ENCODE assay signal across 8 cellular contexts in the genomic region with DNA sequence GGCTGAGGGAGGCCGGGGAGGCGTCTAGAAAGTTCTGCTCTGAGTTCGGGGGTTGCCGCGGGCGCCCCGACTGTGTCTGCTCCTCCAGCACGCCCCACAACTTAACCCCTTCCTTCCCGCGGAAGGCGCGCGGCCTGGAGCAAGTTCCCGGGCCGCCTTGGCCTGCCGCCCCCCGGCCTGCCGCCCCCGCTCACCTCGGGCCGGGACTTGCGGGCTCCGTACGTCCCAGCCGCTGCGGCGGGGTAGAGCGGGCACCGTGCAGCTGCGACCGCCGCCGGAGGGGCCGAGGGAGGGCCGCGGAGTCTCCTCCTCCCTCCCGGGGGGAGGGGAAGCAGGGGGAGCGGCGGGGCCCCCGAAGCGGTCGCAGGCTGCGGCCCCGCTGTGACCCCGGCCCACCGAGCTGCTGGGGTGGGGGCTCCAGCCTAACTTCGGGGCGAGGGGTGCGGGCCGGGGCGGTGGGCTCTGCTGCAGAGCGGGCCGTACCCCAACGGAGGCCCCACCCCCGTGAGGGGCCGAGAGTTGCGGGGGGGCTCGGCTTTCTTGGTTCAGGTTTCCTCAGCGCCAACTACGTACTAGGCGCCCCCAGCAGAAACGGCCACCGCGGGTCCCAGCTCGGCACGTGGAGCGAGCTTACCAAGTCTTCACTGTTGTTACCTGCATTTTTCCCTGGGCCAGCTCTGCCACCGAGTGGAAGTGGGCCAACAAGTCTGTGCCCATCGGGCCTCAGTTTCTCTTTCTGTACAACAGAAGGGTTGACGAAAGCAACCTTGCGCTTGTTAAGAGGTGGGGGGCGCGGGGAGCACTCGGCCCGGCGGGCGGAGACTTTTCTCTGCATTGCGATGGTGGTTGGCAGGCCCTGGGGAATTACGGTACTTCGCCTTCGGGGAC. TPM values are rescaled to one million over a fixed set of nuclear protein-coding genes. Genes with fewer than 3 reads are reported as not detected.
DNase-seq lines count a peak whose midpoint lies in the region; ATAC-seq, FAIRE-seq and TF ChIP-seq lines count a peak whose summit lies in the region.

A gene (minus strand): TSS at position 266 of the 888 bp plus-strand sequence. CDS start 7,394 bp downstream, outside the sequence.

- peak within 1 kb of the TSS; percentile 86 for H2BK120ac ChIP-seq in H1 (replicated peaks; ENCODE audit: low read depth, low read length)

- TF ChIP-seq EP300 in H1 (IDR thresholded peaks at IDR 0.05; ENCODE audit: borderline replicate concordance in 1 of 2, low read depth in 2 of 2, low read length in 2 of 2): no peak

- no peak within 1 kb of the TSS for H2AFZ ChIP-seq in H1 (ENCODE audit: low read length)

- no peak within 1 kb of the TSS for H3K14ac ChIP-seq in H1 (ENCODE audit: insufficient read length)

- intact Hi-C loops in testis (cut with DNase I; ENCODE audit: low total_unique reads): no loop called here

- H3K4ac ChIP-seq in H1 (replicated peaks; ENCODE audit: insufficient read length, low read depth, low read length): peak within 1 kb of the TSS; percentile 94

- H4K20me1 ChIP-seq in H1 (replicated peaks in 1 of 2; ENCODE audit: control insufficient read depth in 1 of 2, insufficient read depth in 2 of 2, low read length in 2 of 2): peaks cover 0 to 23% of the 10 kb centered on the region in 2 experiments

- peak within 1 kb of the TSS; percentile 55 for H3K4me3 ChIP-seq in HL-60 (replicated peaks; ENCODE audit: insufficient read depth, low read length)
- peak within 1 kb of the TSS; percentile 47 to 78 (median 70) for H3K4me3 ChIP-seq in H1 (ENCODE audit: extremely low read depth in 1 of 4, insufficient read depth in 2 of 4, low read depth in 3 of 4, low read length in 4 of 4)
- H3K4me3 ChIP-seq in mononuclear cell (ENCODE audit: low read length): peak within 1 kb of the TSS; percentile 47
- peak within 1 kb of the TSS; percentile 72 to 84 for H3K4me3 ChIP-seq in testis

- H3K4me2 ChIP-seq in H1 (ENCODE audit: insufficient read depth in 1 of 2, low read depth in 2 of 2, low read length in 2 of 2): peak within 1 kb of the TSS; percentile 86 to 96

- peak; percentile 70 for DNase-seq in D341Med (ENCODE audit: low spot score)
- DNase-seq in HL-60 (ENCODE audit: low read depth in 1 of 2, low spot score in 1 of 2): no peak
- DNase-seq in activated CD4-positive, alpha-beta T cell treated with anti-CD3 and anti-CD28 coated beads for 48 hours: peak; percentile 60
- DNase-seq in H1 (ENCODE audit: low read depth in 1 of 2, low spot score in 2 of 2): peak in 1 of 2 experiments; percentile 77
- DNase-seq in testis: peak; percentile 31
- DNase-seq in inferior parietal cortex (ENCODE audit: extremely low spot score): no peak

- peak within 1 kb of the TSS; percentile 90; the same call in 1 of the 2 replicates for H2AK5ac ChIP-seq in H1 (ENCODE audit: low read depth, low read length)

- H3K79me2 ChIP-seq in H1 (ENCODE audit: control insufficient read depth in 1 of 2, insufficient read depth in 2 of 2, low read length in 2 of 2): peaks cover 0 to 12% of the 10 kb centered on the region in 2 experiments; a peak in 1 of 4 replicates

- H3K9me3 ChIP-seq in H1 (ENCODE audit: insufficient read depth in 2 of 2, low read depth in 1 of 2, low read length in 1 of 2) (no peaks in the 10 kb centered on the region), mononuclear cell (ENCODE audit: low read depth, low read length) (no peaks in the 10 kb centered on the region), testis (no peaks in the 10 kb centered on the region)

- H3K4me1 ChIP-seq in H1 (replicated peaks in 1 of 4; ENCODE audit: control insufficient read depth in 3 of 4, insufficient read depth in 4 of 4, low read length in 3 of 4): peaks cover 10 to 44% (median 24%) of the 10 kb centered on the region in 4 experiments
- peaks cover 88% of the 10 kb centered on the region for H3K4me1 ChIP-seq in mononuclear cell (ENCODE audit: insufficient read depth, low read length)
- peaks cover 35% of the 10 kb centered on the region for H3K4me1 ChIP-seq in testis

- H3K27me3 ChIP-seq in HL-60 (ENCODE audit: insufficient read depth, poor library complexity, severe bottlenecking) (no peaks in the 10 kb centered on the region), H1 (replicated peaks in 1 of 4; ENCODE audit: control insufficient read depth in 3 of 4, extremely low read depth in 1 of 4, insufficient read depth in 3 of 4, low read length in 3 of 4) (peaks cover 0 to 5% (median 2%) of the 10 kb centered on the region in 4 experiments; a peak in 3 of 7 replicates), mononuclear cell (ENCODE audit: insufficient read depth, low read length) (peaks cover 17% of the 10 kb centered on the region), testis (no peaks in the 10 kb centered on the region)

- no peak within 1 kb of the TSS for H3K27ac ChIP-seq in HL-60 (replicated peaks)
- H3K27ac ChIP-seq in H1 (ENCODE audit: low read depth, low read length): peak within 1 kb of the TSS; percentile 76
- H3K27ac ChIP-seq in testis: peak within 1 kb of the TSS; percentile 61 to 84

- peak; percentile 11 for ATAC-seq in GM21360 (IDR thresholded peaks at IDR 0.05; ENCODE audit: unreplicated experiment)

- H3K9ac ChIP-seq in H1 (replicated peaks in 1 of 4; ENCODE audit: extremely low read depth in 1 of 4, low read depth in 3 of 4, low read length in 3 of 4): peak within 1 kb of the TSS; percentile 50 to 77 (median 64)

- no peak for TF ChIP-seq CTCF in HL-60 (IDR thresholded peaks at IDR 0.05; ENCODE audit: insufficient read depth, low read length)
- no peak for TF ChIP-seq CTCF in H1 (IDR thresholded peaks at IDR 0.05; ENCODE audit: control extremely low read depth in 1 of 3, insufficient read depth in 1 of 3, low read depth in 1 of 3, low read length in 3 of 3)
- no peak for TF ChIP-seq CTCF in testis (IDR thresholded peaks at IDR 0.05)

- no peak for FAIRE-seq in H1 (lab: Jason Lieb, UNC)

- peak within 1 kb of the TSS; percentile 77 for H3K56ac ChIP-seq in H1 (replicated peaks; ENCODE audit: insufficient read length, low read depth, low read length)

- WGBS in H1 (ENCODE audit: extremely low coverage in 1 of 2, insufficient coverage in 1 of 2, insufficient read length in 1 of 2, insufficient replicate concordance in 2 of 2, low coverage in 1 of 2, low lambda C conversion rate in 2 of 2, missing lambda C conversion rate in 1 of 2), 2 experiments: 3% methylated on average over 46 of the region's 81 CpGs; no CpG with 5 or more reads in 1 of the 2 experiments
- 2 to 6% methylated on average over 12 to 46 of the region's 81 CpGs for WGBS in testis, 2 donors

- TF ChIP-seq POLR2A in H1 (IDR thresholded peaks at IDR 0.05; ENCODE audit: control extremely low read depth in 1 of 2, low read depth in 2 of 2, low read length in 2 of 2): peak; percentile 34 to 46
- TF ChIP-seq POLR2A in testis (IDR thresholded peaks at IDR 0.05): no peak

- H2BK12ac ChIP-seq in H1 (ENCODE audit: low read depth, low read length): peak within 1 kb of the TSS; percentile 84; the same call in 1 of the 2 replicates

- CTCF ChIA-PET in H1 (lab: Charles Lee; ENCODE audit: partially characterized antibody): interaction anchor here (0.6 to 1.4 kb wide), 6 partner anchors 8 to 128 kb away, joined by 3 to 5 read pairs (median 4); no protein-coding TSS in a partner anchor

- POLR2A ChIA-PET in H1 (lab: Charles Lee; ENCODE audit: partially characterized antibody): interaction anchor here (0.6 to 3.2 kb wide), 13 partner anchors 8 to 199 kb away, joined by 3 to 19 read pairs (median 4); a partner anchor contains a TSS

- H3K79me1 ChIP-seq in H1 (ENCODE audit: low read depth, low read length): peaks cover 9% of the 10 kb centered on the region

- H3K18ac ChIP-seq in H1 (ENCODE audit: extremely low read depth, low read length): peak within 1 kb of the TSS; percentile 97

- peak within 1 kb of the TSS; percentile 77; the same call in 1 of the 2 replicates for H2BK5ac ChIP-seq in H1 (ENCODE audit: low read depth, low read length)

- peak within 1 kb of the TSS; percentile 96 for H4K5ac ChIP-seq in H1 (ENCODE audit: insufficient read length, low read depth, low read length)

- no peak for TF ChIP-seq RAD21 in H1 (IDR thresholded peaks at IDR 0.05 in 1 of 2, conservative IDR thresholded peaks at IDR 0.05 in 1 of 2; ENCODE audit: low read depth in 2 of 2, low read length in 2 of 2)

- H2BK20ac ChIP-seq in H1 (ENCODE audit: low read length): peak within 1 kb of the TSS; percentile 21; the same call in 1 of the 2 replicates

- no peak within 1 kb of the TSS for H3K23ac ChIP-seq in H1 (ENCODE audit: insufficient read length)

- 0 out of 2 replicates have a peak within 1 kb of the TSS, but pooled peaks have one; percentile 65 for H2BK15ac ChIP-seq in H1 (ENCODE audit: low read length)

- peak within 1 kb of the TSS; percentile 97 for H4K91ac ChIP-seq in H1 (replicated peaks; ENCODE audit: insufficient read length, low read length)

- H3K36me3 ChIP-seq in H1 (ENCODE audit: control insufficient read depth in 2 of 4, insufficient read depth in 4 of 4, low read length in 3 of 4) (no peaks in the 10 kb centered on the region; a peak in 1 of 8 replicates), testis (ENCODE audit: low read depth, missing control alignments) (no peaks in the 10 kb centered on the region)

- peaks cover 8% of the 10 kb centered on the region; the same call in 1 of the 2 replicates for H3K23me2 ChIP-seq in H1 (ENCODE audit: low read depth, low read length)

- peak within 1 kb of the TSS; percentile 93 for H4K8ac ChIP-seq in H1 (ENCODE audit: extremely low read depth, insufficient read depth, low read length)

TF ChIP-seq in H1, 55 proteins besides CTCF, POLR2A, EP300 and RAD21 (continues in another document):
- TF ChIP-seq FOSL1 (IDR thresholded peaks at IDR 0.05; ENCODE audit: insufficient read depth, low read depth, low read length): no peak
- no peak for TF ChIP-seq GABPA (IDR thresholded peaks at IDR 0.05; ENCODE audit: borderline replicate concordance, insufficient read depth, low read length)
- peak; percentile 85; the same call in 1 of the 2 replicates for TF ChIP-seq RBBP5 (IDR thresholded peaks at IDR 0.05; ENCODE audit: borderline replicate concordance, low read depth, low read length)

RNA-seq across cellular contexts. Expression of the gene that starts here (rescaled TPM):
- 3.5 and 4.0 TPM in 2 replicates for total RNA-seq in H1 (2021; fragmentation: NEBNext Ultra II Directional; extraction: Animal tissue kit (Norgen Biotek cat#: 25700))
- 7.5 and 10.5 TPM in 2 replicates for polyA plus RNA-seq in H1 (2011; rRNA removed)
- 7.6 TPM for polyA plus RNA-seq in H1 (2011; cell fraction: cytosol; rRNA removed)
- polyA plus RNA-seq in H1 (2011; cell fraction: nucleus; rRNA removed): 9.3 TPM
- polyA plus RNA-seq in H1 (2012, experiment 1 of 2): 2.3 to 5.0 TPM (median 4.0 TPM) in 4 replicates
- 4.5 TPM for polyA plus RNA-seq in H1 (2012, experiment 2 of 2)
- 1.3 TPM for polyA plus RNA-seq in H1 (2013, experiment 1 of 2)
- polyA plus RNA-seq in H1 (2013, experiment 2 of 2): 1.3 TPM
- polyA minus RNA-seq in H1 (2011; rRNA and poly(A)+ RNA removed): 1.7 and 1.9 TPM in 2 replicates
- 2.7 TPM for polyA minus RNA-seq in H1 (2011; cell fraction: cytosol; rRNA and poly(A)+ RNA removed)
- polyA minus RNA-seq in H1 (2011; cell fraction: nucleus; rRNA and poly(A)+ RNA removed): 2.6 TPM
- 1.9 TPM for total RNA-seq in mononuclear cell
- 10 to 100 TPM; 13.1 to 16.7 TPM for total RNA-seq in testis
- polyA plus RNA-seq in testis (ENCODE audit: insufficient read depth, low read depth, low replicate concordance): 7.7 TPM

Comparison
In these comparisons a context has a peak if more than half of its experiments do, and no peak if none do; other contexts are left out.
1. DNase-seq: peak in D341Med (single experiment), activated CD4-positive, alpha-beta T cell treated with anti-CD3 and anti-CD28 coated beads for 48 hours (single experiment) and testis (single experiment); none in HL-60 (0 of 2) and inferior parietal cortex (single experiment).
2. Peak in every context shown above with its lines, with median percentiles within 50 percentile points of each other: H3K4me3 ChIP-seq.